26 cellular contexts compared by ENCODE assay signal in genomic region chr3:134603480-134603879, GRCh38. TPM values are rescaled to one million over a fixed set of nuclear protein-coding genes. Genes with fewer than 3 reads are reported as not detected.
"Had no signal": no experiment of that assay in that cellular context is flagged by ENCODE, and none has a peak within 500 bp of the region (broad histone marks: within the 10 kb centered on the region; RNA-seq: fewer than 3 reads in every experiment).

No MANE protein-coding gene starts in this region.

- H3K9me3 ChIP-seq: ascending aorta, body of pancreas, Peyer's patch, SJSA1 had no signal

- DNase-seq: activated CD4-positive, alpha-beta T cell treated with anti-CD3 and anti-CD28 coated beads for 4 hours; activated CD8-positive, alpha-beta T cell treated with anti-CD3 and anti-CD28 coated beads, Interleukin-2, amount 10 ng/mL, durations not matched to agents 7 days and 5 days; activated effector memory CD4-positive, alpha-beta T cell treated with anti-CD3 and anti-CD28 coated beads, Interleukin-2, amount 50 U/mL, for 16 hours; activated naive CD4-positive, alpha-beta T cell treated with Interleukin-2 at 50 U/mL for 16 hours; activated naive CD8-positive, alpha-beta T cell treated with anti-CD3 and anti-CD28 coated beads, Interleukin-2, amount 50 U/mL, for 24 hours; activated T-cell treated with anti-CD3 and anti-CD28 coated beads, Interleukin-2, amount 50 U/mL, for 4 hours; amniotic stem cell; body of pancreas; KG1; NCI-H1092 treated with DMSO at 0.1 percent for 48 hours; NCI-H1417 treated with DMSO at 0.1 percent for 48 hours; NCI-H1694; NCI-H2029 treated with DMSO at 0.1 percent for 48 hours; NCI-H524; Peyer's patch; Right ventricle myocardium superior; T-helper 17 cell; T-helper 9 cell had no signal

- H3K27ac ChIP-seq: ascending aorta, body of pancreas, Peyer's patch, RWPE1, SJSA1 had no signal

- H3K36me3 ChIP-seq: ascending aorta, Peyer's patch, SJSA1 had no signal

- H3K27me3 ChIP-seq: ascending aorta, body of pancreas, Peyer's patch, SJSA1 had no signal

- H3K4me3 ChIP-seq: ascending aorta, body of pancreas, Peyer's patch, SJSA1 had no signal

- H3K4me1 ChIP-seq: ascending aorta, body of pancreas, Peyer's patch had no signal

- ATAC-seq: activated CD4-positive, CD25-positive, alpha-beta regulatory T cell treated with anti-CD3 and anti-CD28 coated beads, Interleukin-2, amount 50 U/mL, for 24 hours; activated CD8-positive, alpha-beta T cell treated with anti-CD3 and anti-CD28 coated beads, Interleukin-2, amount 10 ng/mL, durations not matched to agents 7 days and 5 days; activated naive CD4-positive, alpha-beta T cell treated with anti-CD3 and anti-CD28 coated beads, Interleukin-2, amount 50 U/mL, for 72 hours; activated naive CD8-positive, alpha-beta T cell treated with anti-CD3 and anti-CD28 coated beads, Interleukin-2, amount 50 U/mL, for 24 hours; activated T-cell treated with anti-CD3 and anti-CD28 coated beads, Interleukin-2, amount 50 U/mL, for 4 hours; body of pancreas; T-helper 17 cell had no signal

- FAIRE-seq: bronchial epithelial cell, TTC549 had no signal

RNA-seq across cellular contexts. Expression of gene KY, which starts 47.3 kb away (rescaled TPM):
- total RNA-seq: activated CD8-positive, alpha-beta T cell treated with anti-CD3 and anti-CD28 coated beads, Interleukin-2, amount 10 ng/mL, durations not matched to agents 7 days and 5 days; activated naive CD4-positive, alpha-beta T cell treated with anti-CD3 and anti-CD28 coated beads, Interleukin-2, amount 50 U/mL, for 72 hours; activated T-cell treated with anti-CD3 and anti-CD28 coated beads, Interleukin-2, amount 50 U/mL, for 4 hours; bronchial epithelial cell; LHCN-M2; T-helper 17 cell had no signal
